ENCODE assay signal across 8 cellular contexts in genomic region chr19:17243854-17244617, GRCh38. TPM values are rescaled to one million over a fixed set of nuclear protein-coding genes. Genes with fewer than 3 reads are reported as not detected.
DNase-seq lines count a peak whose midpoint lies in the region; ATAC-seq and TF ChIP-seq lines count a peak whose summit lies in the region.

No MANE protein-coding gene starts in this region.

- H3K27ac ChIP-seq in Peyer's patch (peak overlapping the region; percentile 71 to 92 (median 85)), mucosa of rectum (ENCODE audit: low read depth in 2 of 2, low read length in 2 of 2) (peak overlapping the region; percentile 88 to 90)

- peaks cover 0 to 4% (median 0%) of the 10 kb centered on the region in 3 donors for H3K36me3 ChIP-seq in Peyer's patch
- peaks cover 5 to 7% of the 10 kb centered on the region in 2 donors for H3K36me3 ChIP-seq in mucosa of rectum (ENCODE audit: control insufficient read depth in 2 of 2, insufficient read depth in 2 of 2, low read length in 2 of 2)

- no peak for ATAC-seq in effector memory CD8-positive, alpha-beta T cell (replicated peaks)
- ATAC-seq in activated CD4-positive, CD25-positive, alpha-beta regulatory T cell treated with anti-CD3 and anti-CD28 coated beads, Interleukin-2, amount 50 U/mL, for 24 hours = no peak
- no peak for ATAC-seq in GM21619 (IDR thresholded peaks at IDR 0.05; ENCODE audit: unreplicated experiment)

- H3K9me3 Mint-ChIP-seq in effector memory CD8-positive, alpha-beta T cell = no peaks in the 10 kb centered on the region

- peaks cover 11% of the 10 kb centered on the region for H3K36me3 Mint-ChIP-seq in effector memory CD8-positive, alpha-beta T cell (ENCODE audit: insufficient read depth)

- TF ChIP-seq POLR2A in Peyer's patch (IDR thresholded peaks at IDR 0.05) = no peak

- H3K27me3 ChIP-seq in Peyer's patch = no peaks in the 10 kb centered on the region
- H3K27me3 ChIP-seq in mucosa of rectum (ENCODE audit: control insufficient read depth in 2 of 2, insufficient read depth in 2 of 2, low read length in 2 of 2) = no peaks in the 10 kb centered on the region

- peaks cover 7 to 68% (median 13%) of the 10 kb centered on the region in 4 donors for H3K4me1 ChIP-seq in Peyer's patch
- H3K4me1 ChIP-seq in mucosa of rectum (ENCODE audit: control insufficient read depth in 2 of 2, insufficient read depth in 2 of 2, low read length in 2 of 2) = peaks cover 54 to 58% of the 10 kb centered on the region in 2 donors

- H3K9ac ChIP-seq in mucosa of rectum (ENCODE audit: low read depth in 1 of 2, low read length in 2 of 2) = peak overlapping the region; percentile 81 to 92

- H3K4me3 Mint-ChIP-seq in effector memory CD8-positive, alpha-beta T cell = peak overlapping the region; percentile 58 to 66

- peaks cover 0 to 8% of the 10 kb centered on the region in 2 donors for H3K27me3 Mint-ChIP-seq in effector memory CD8-positive, alpha-beta T cell

- TF ChIP-seq CTCF in Peyer's patch (IDR thresholded peaks at IDR 0.05) = no peak

- DNase-seq in EL (peak; percentile 53), Peyer's patch (peak in 2 of 3 donors; percentile 78 to 82), NCI-H2227 treated with DMSO at 0.1 percent for 48 hours (lab: John Stamatoyannopoulos, UW) (no peak), GM19240 (ENCODE audit: insufficient read length, low spot score) (no peak)
- DNase-seq in effector memory CD8-positive, alpha-beta T cell = no peak

- H3K27ac Mint-ChIP-seq in effector memory CD8-positive, alpha-beta T cell = peak overlapping the region in 1 of 2 donors; percentile 26

- H3K4me3 ChIP-seq in Peyer's patch = peak overlapping the region; percentile 57 to 93 (median 74)
- peak overlapping the region; percentile 81 to 86 for H3K4me3 ChIP-seq in mucosa of rectum (ENCODE audit: low read length in 2 of 2)

- peaks cover 12 to 13% of the 10 kb centered on the region in 2 donors for H3K4me1 Mint-ChIP-seq in effector memory CD8-positive, alpha-beta T cell (ENCODE audit: low read depth in 2 of 2)

- H3K9me3 ChIP-seq in Peyer's patch (no peaks in the 10 kb centered on the region), mucosa of rectum (ENCODE audit: control insufficient read depth in 2 of 2, low read length in 2 of 2) (no peaks in the 10 kb centered on the region)

RNA-seq across cellular contexts. Expression of gene NR2F6, which starts 1.7 kb away (rescaled TPM):
- total RNA-seq in Peyer's patch = 100 to 1,000 TPM in 3 of 4 donors, 10 to 100 TPM in 1; 42.1 to 217 (median 142) TPM

RNA-seq across cellular contexts. Expression of gene OCEL1, which starts 18.0 kb away (rescaled TPM):
- total RNA-seq in Peyer's patch = 10 to 100 TPM in 3 of 4 donors, 1 to 10 TPM in 1; 8.3 to 38.5 (median 30.8) TPM

RNA-seq across cellular contexts. Expression of gene USHBP1, which starts 20.5 kb away (rescaled TPM):
- total RNA-seq in Peyer's patch = 10 to 100 TPM in 1 of 4 donors, 1 to 10 TPM in 3; 1.6 to 11.6 (median 2.5) TPM

RNA-seq across cellular contexts. Expression of gene BABAM1, which starts 23.2 kb away (rescaled TPM):
- 100 to 1,000 TPM in 1 of 4 donors, 10 to 100 TPM in 3; 51.8 to 174 (median 59.2) TPM for total RNA-seq in Peyer's patch

RNA-seq across cellular contexts. Expression of gene USE1, which starts 28.9 kb away (rescaled TPM):
- 10 to 100 TPM in 3 of 4 donors, 1 to 10 TPM in 1; 7.7 to 13.6 (median 11.2) TPM for total RNA-seq in Peyer's patch

Comparison
In these comparisons a context has a peak if more than half of its experiments do, and no peak if none do; other contexts are left out.
1. DNase-seq: peak in EL (single experiment) and Peyer's patch (2 of 3); none in effector memory CD8-positive, alpha-beta T cell (0 of 3), NCI-H2227 treated with DMSO at 0.1 percent for 48 hours (single experiment) and GM19240 (single experiment).